ENCODE assay signal across 8 cellular contexts in genomic region chr16:86664518-86665318, GRCh38.
DNase-seq lines count a peak whose midpoint lies in the region; ATAC-seq and TF ChIP-seq lines count a peak whose summit lies in the region.

No MANE protein-coding gene starts in this region.

- DNase-seq in activated gamma-delta T cell treated with Interleukin-2 at 50 U/mL for 16 hours (peak; percentile 22), activated gamma-delta T cell (lab: John Stamatoyannopoulos, UW) (no peak), fibroblast of pulmonary artery (ENCODE audit: low read depth) (peak; percentile 94), midbrain (lab: John Stamatoyannopoulos, UW) (no peak), pons (ENCODE audit: low spot score) (no peak)
- peak; percentile 38 for DNase-seq in activated CD4-positive, CD25-positive, alpha-beta regulatory T cell treated with anti-CD3 and anti-CD28 coated beads, Interleukin-2, amount 50 U/mL, for 72 hours
- DNase-seq in stimulated activated CD8-positive, alpha-beta memory T cell treated with anti-CD3 and anti-CD28 coated beads, Interleukin-12 subunit alpha, Interleukin-12 subunit beta, amount 100 ng/mL, for 1 hour (ENCODE audit: low read depth), result peak; percentile 11

- no peak for TF ChIP-seq CTCF in fibroblast of pulmonary artery (IDR thresholded peaks at IDR 0.05; ENCODE audit: low read length, missing control alignments)

- peak; percentile 54 for ATAC-seq in HG03280 (IDR thresholded peaks at IDR 0.05; ENCODE audit: unreplicated experiment)

- no peak overlapping the region for H3K4me3 ChIP-seq in fibroblast of pulmonary artery (replicated peaks; ENCODE audit: low read depth, low read length)

Comparison
In these comparisons a context has a peak if more than half of its experiments do, and no peak if none do; other contexts are left out.
1. DNase-seq: peak in activated gamma-delta T cell treated with Interleukin-2 at 50 U/mL for 16 hours (single experiment), activated CD4-positive, CD25-positive, alpha-beta regulatory T cell treated with anti-CD3 and anti-CD28 coated beads, Interleukin-2, amount 50 U/mL, for 72 hours (single experiment), fibroblast of pulmonary artery (single experiment) and stimulated activated CD8-positive, alpha-beta memory T cell treated with anti-CD3 and anti-CD28 coated beads, Interleukin-12 subunit alpha, Interleukin-12 subunit beta, amount 100 ng/mL, for 1 hour (single experiment); none in activated gamma-delta T cell (single experiment), midbrain (single experiment) and pons (single experiment).